1 cellular context compared by ENCODE assay signal in genomic region chr1:91500756-91501526, GRCh38.
TF ChIP-seq lines count a peak whose summit lies in the region.

Gene CDC7 (plus strand): TSS chr1:91500851. CDS start chr1:91501717, 866 bp downstream.

TF ChIP-seq in HepG2, 621 proteins besides CTCF, POLR2A, EP300 and RAD21 (continued from another document and continues in another):
- TF ChIP-seq ZFP90 (CRISPR knock-in tag; IDR thresholded peaks at IDR 0.05; ENCODE audit: borderline replicate concordance) (0 out of 2 replicates have a peak, but pooled peaks have one; percentile 14), CAMTA2 (CRISPR knock-in tag; IDR thresholded peaks at IDR 0.05; ENCODE audit: borderline replicate concordance) (peak; percentile 92; the same call in 1 of the 2 replicates), KDM5B (CRISPR knock-in tag; IDR thresholded peaks at IDR 0.05; ENCODE audit: borderline replicate concordance) (peak; percentile 81; the same call in 1 of the 2 replicates), ZNF260 (CRISPR knock-in tag; IDR thresholded peaks at IDR 0.05; ENCODE audit: borderline replicate concordance, low read depth) (no peak), ZFAT (CRISPR knock-in tag; conservative IDR thresholded peaks at IDR 0.05) (no peak), JUN (CRISPR knock-in tag; IDR thresholded peaks at IDR 0.05) (no peak), SUZ12 (IDR thresholded peaks at IDR 0.05; ENCODE audit: low read depth, low read length) (no peak), PAX8 (CRISPR knock-in tag; IDR thresholded peaks at IDR 0.05; ENCODE audit: borderline replicate concordance) (peak; percentile 24; the same call in 1 of the 2 replicates), GABPB1 (CRISPR knock-in tag; IDR thresholded peaks at IDR 0.05) (peak; percentile 62; the same call in 1 of the 2 replicates), ZNF331 (CRISPR knock-in tag; IDR thresholded peaks at IDR 0.05) (peak; percentile 39), KDM3A (CRISPR knock-in tag; IDR thresholded peaks at IDR 0.05; ENCODE audit: low read depth) (peak; percentile 55; the same call in 1 of the 2 replicates), PTBP1 (IDR thresholded peaks at IDR 0.05; ENCODE audit: low read depth, low read length, poor library complexity, severe bottlenecking) (peak; percentile 22), RBM22 (optimal IDR thresholded peaks at IDR 0.05; ENCODE audit: low read length) (no peak), ZNF598 (CRISPR knock-in tag; IDR thresholded peaks at IDR 0.05; ENCODE audit: borderline replicate concordance) (0 out of 2 replicates have a peak, but pooled peaks have one; percentile 36), ZNF354B (CRISPR knock-in tag; IDR thresholded peaks at IDR 0.05) (no peak), MIXL1 (CRISPR knock-in tag; IDR thresholded peaks at IDR 0.05) (0 out of 2 replicates have a peak, but pooled peaks have one; percentile 15), RFX1 (IDR thresholded peaks at IDR 0.05) (no peak), SP140L (CRISPR knock-in tag; IDR thresholded peaks at IDR 0.05; ENCODE audit: borderline replicate concordance) (0 out of 2 replicates have a peak, but pooled peaks have one; percentile 45), ZFX (CRISPR knock-in tag; IDR thresholded peaks at IDR 0.05; ENCODE audit: low read depth) (no peak; the same call in 1 of the 2 replicates), NR2F1 (CRISPR knock-in tag; IDR thresholded peaks at IDR 0.05) (no peak), ZNF776 (CRISPR knock-in tag; IDR thresholded peaks at IDR 0.05) (0 out of 2 replicates have a peak, but pooled peaks have one; percentile 65), SIN3A (IDR thresholded peaks at IDR 0.05; ENCODE audit: borderline replicate concordance, low read depth, low read length) (no peak), FLYWCH1 (CRISPR knock-in tag; IDR thresholded peaks at IDR 0.05) (no peak), IKZF4 (CRISPR knock-in tag; IDR thresholded peaks at IDR 0.05; ENCODE audit: borderline replicate concordance, low read depth, not compliant biosample characterization) (no peak), MXD4 (CRISPR knock-in tag; IDR thresholded peaks at IDR 0.05) (peak; percentile 35; the same call in 1 of the 2 replicates), TAF1 (CRISPR knock-in tag; IDR thresholded peaks at IDR 0.05) (peak; percentile 49), AHR (CRISPR knock-in tag; IDR thresholded peaks at IDR 0.05) (no peak), ZNF350 (CRISPR knock-in tag; IDR thresholded peaks at IDR 0.05; ENCODE audit: borderline replicate concordance, low read depth) (no peak; the same call in 1 of the 2 replicates), GATAD1 (CRISPR knock-in tag; IDR thresholded peaks at IDR 0.05) (peak; percentile 28), CBX5 (CRISPR knock-in tag; IDR thresholded peaks at IDR 0.05; ENCODE audit: borderline replicate concordance) (no peak), SALL1 (CRISPR knock-in tag; IDR thresholded peaks at IDR 0.05) (peak; percentile 77), SIX1 (CRISPR knock-in tag; IDR thresholded peaks at IDR 0.05; ENCODE audit: borderline replicate concordance) (0 out of 2 replicates have a peak, but pooled peaks have one; percentile 11), HMG20B (CRISPR knock-in tag; conservative IDR thresholded peaks at IDR 0.05) (no peak), ZNF75D (CRISPR knock-in tag; IDR thresholded peaks at IDR 0.05; ENCODE audit: borderline replicate concordance) (no peak), ASH2L (IDR thresholded peaks at IDR 0.05; ENCODE audit: insufficient read length, low read depth, low read length) (peak; percentile 79), ZNF768 (CRISPR knock-in tag; IDR thresholded peaks at IDR 0.05) (peak; percentile 30; the same call in 1 of the 2 replicates), ZFP36L1 (CRISPR knock-in tag; IDR thresholded peaks at IDR 0.05) (no peak), ZGPAT (CRISPR knock-in tag; IDR thresholded peaks at IDR 0.05) (peak; percentile 51; the same call in 1 of the 2 replicates), E2F1 (CRISPR knock-in tag; IDR thresholded peaks at IDR 0.05) (peak; percentile 93), TBX2 (CRISPR knock-in tag; IDR thresholded peaks at IDR 0.05; ENCODE audit: borderline replicate concordance) (peak; percentile 47; the same call in 1 of the 2 replicates), ZNF44 (CRISPR knock-in tag; IDR thresholded peaks at IDR 0.05) (no peak), XBP1 (CRISPR knock-in tag; IDR thresholded peaks at IDR 0.05) (0 out of 2 replicates have a peak, but pooled peaks have one; percentile 9), ZBTB3 (CRISPR knock-in tag; IDR thresholded peaks at IDR 0.05; ENCODE audit: borderline replicate concordance, low read depth) (0 out of 2 replicates have a peak, but pooled peaks have one; percentile 10), ZZZ3 (CRISPR knock-in tag; IDR thresholded peaks at IDR 0.05; ENCODE audit: borderline replicate concordance) (no peak; the same call in 1 of the 2 replicates), KLF11 (CRISPR knock-in tag; IDR thresholded peaks at IDR 0.05) (0 out of 2 replicates have a peak, but pooled peaks have one; percentile 28), GLI4 (CRISPR knock-in tag; IDR thresholded peaks at IDR 0.05; ENCODE audit: borderline replicate concordance) (no peak)
- TF ChIP-seq, protein P1, sequence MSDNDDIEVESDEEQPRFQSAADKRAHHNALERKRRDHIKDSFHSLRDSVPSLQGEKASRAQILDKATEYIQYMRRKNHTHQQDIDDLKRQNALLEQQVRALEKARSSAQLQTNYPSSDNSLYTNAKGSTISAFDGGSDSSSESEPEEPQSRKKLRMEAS (IDR thresholded peaks at IDR 0.05), result peak; percentile 80
- TF ChIP-seq, protein P2, sequence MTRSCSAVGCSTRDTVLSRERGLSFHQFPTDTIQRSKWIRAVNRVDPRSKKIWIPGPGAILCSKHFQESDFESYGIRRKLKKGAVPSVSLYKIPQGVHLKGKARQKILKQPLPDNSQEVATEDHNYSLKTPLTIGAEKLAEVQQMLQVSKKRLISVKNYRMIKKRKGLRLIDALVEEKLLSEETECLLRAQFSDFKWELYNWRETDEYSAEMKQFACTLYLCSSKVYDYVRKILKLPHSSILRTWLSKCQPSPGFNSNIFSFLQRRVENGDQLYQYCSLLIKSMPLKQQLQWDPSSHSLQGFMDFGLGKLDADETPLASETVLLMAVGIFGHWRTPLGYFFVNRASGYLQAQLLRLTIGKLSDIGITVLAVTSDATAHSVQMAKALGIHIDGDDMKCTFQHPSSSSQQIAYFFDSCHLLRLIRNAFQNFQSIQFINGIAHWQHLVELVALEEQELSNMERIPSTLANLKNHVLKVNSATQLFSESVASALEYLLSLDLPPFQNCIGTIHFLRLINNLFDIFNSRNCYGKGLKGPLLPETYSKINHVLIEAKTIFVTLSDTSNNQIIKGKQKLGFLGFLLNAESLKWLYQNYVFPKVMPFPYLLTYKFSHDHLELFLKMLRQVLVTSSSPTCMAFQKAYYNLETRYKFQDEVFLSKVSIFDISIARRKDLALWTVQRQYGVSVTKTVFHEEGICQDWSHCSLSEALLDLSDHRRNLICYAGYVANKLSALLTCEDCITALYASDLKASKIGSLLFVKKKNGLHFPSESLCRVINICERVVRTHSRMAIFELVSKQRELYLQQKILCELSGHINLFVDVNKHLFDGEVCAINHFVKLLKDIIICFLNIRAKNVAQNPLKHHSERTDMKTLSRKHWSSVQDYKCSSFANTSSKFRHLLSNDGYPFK (CRISPR knock-in tag; IDR thresholded peaks at IDR 0.05; ENCODE audit: borderline replicate concordance), result no peak
- TF ChIP-seq, protein P3, sequence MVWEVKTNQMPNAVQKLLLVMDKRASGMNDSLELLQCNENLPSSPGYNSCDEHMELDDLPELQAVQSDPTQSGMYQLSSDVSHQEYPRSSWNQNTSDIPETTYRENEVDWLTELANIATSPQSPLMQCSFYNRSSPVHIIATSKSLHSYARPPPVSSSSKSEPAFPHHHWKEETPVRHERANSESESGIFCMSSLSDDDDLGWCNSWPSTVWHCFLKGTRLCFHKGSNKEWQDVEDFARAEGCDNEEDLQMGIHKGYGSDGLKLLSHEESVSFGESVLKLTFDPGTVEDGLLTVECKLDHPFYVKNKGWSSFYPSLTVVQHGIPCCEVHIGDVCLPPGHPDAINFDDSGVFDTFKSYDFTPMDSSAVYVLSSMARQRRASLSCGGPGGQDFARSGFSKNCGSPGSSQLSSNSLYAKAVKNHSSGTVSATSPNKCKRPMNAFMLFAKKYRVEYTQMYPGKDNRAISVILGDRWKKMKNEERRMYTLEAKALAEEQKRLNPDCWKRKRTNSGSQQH (CRISPR knock-in tag; IDR thresholded peaks at IDR 0.05; ENCODE audit: low read depth), result peak; percentile 88
- TF ChIP-seq, protein P4, sequence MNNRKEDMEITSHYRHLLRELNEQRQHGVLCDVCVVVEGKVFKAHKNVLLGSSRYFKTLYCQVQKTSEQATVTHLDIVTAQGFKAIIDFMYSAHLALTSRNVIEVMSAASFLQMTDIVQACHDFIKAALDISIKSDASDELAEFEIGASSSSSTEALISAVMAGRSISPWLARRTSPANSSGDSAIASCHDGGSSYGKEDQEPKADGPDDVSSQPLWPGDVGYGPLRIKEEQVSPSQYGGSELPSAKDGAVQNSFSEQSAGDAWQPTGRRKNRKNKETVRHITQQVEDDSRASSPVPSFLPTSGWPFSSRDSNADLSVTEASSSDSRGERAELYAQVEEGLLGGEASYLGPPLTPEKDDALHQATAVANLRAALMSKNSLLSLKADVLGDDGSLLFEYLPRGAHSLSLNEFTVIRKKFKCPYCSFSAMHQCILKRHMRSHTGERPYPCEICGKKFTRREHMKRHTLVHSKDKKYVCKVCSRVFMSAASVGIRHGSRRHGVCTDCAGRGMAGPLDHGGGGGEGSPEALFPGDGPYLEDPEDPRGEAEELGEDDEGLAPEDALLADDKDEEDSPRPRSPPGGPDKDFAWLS (CRISPR knock-in tag; IDR thresholded peaks at IDR 0.05; ENCODE audit: borderline replicate concordance), result no peak
- TF ChIP-seq, protein P5, sequence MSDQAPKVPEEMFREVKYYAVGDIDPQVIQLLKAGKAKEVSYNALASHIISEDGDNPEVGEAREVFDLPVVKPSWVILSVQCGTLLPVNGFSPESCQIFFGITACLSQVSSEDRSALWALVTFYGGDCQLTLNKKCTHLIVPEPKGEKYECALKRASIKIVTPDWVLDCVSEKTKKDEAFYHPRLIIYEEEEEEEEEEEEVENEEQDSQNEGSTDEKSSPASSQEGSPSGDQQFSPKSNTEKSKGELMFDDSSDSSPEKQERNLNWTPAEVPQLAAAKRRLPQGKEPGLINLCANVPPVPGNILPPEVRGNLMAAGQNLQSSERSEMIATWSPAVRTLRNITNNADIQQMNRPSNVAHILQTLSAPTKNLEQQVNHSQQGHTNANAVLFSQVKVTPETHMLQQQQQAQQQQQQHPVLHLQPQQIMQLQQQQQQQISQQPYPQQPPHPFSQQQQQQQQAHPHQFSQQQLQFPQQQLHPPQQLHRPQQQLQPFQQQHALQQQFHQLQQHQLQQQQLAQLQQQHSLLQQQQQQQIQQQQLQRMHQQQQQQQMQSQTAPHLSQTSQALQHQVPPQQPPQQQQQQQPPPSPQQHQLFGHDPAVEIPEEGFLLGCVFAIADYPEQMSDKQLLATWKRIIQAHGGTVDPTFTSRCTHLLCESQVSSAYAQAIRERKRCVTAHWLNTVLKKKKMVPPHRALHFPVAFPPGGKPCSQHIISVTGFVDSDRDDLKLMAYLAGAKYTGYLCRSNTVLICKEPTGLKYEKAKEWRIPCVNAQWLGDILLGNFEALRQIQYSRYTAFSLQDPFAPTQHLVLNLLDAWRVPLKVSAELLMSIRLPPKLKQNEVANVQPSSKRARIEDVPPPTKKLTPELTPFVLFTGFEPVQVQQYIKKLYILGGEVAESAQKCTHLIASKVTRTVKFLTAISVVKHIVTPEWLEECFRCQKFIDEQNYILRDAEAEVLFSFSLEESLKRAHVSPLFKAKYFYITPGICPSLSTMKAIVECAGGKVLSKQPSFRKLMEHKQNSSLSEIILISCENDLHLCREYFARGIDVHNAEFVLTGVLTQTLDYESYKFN (CRISPR knock-in tag; conservative IDR thresholded peaks at IDR 0.05), result 0 out of 2 replicates have a peak, but pooled peaks have one; percentile 41
- TF ChIP-seq, protein P6, sequence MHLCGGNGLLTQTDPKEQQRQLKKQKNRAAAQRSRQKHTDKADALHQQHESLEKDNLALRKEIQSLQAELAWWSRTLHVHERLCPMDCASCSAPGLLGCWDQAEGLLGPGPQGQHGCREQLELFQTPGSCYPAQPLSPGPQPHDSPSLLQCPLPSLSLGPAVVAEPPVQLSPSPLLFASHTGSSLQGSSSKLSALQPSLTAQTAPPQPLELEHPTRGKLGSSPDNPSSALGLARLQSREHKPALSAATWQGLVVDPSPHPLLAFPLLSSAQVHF (CRISPR knock-in tag; IDR thresholded peaks at IDR 0.05), result 0 out of 2 replicates have a peak, but pooled peaks have one; percentile 38
- TF ChIP-seq, protein P7, sequence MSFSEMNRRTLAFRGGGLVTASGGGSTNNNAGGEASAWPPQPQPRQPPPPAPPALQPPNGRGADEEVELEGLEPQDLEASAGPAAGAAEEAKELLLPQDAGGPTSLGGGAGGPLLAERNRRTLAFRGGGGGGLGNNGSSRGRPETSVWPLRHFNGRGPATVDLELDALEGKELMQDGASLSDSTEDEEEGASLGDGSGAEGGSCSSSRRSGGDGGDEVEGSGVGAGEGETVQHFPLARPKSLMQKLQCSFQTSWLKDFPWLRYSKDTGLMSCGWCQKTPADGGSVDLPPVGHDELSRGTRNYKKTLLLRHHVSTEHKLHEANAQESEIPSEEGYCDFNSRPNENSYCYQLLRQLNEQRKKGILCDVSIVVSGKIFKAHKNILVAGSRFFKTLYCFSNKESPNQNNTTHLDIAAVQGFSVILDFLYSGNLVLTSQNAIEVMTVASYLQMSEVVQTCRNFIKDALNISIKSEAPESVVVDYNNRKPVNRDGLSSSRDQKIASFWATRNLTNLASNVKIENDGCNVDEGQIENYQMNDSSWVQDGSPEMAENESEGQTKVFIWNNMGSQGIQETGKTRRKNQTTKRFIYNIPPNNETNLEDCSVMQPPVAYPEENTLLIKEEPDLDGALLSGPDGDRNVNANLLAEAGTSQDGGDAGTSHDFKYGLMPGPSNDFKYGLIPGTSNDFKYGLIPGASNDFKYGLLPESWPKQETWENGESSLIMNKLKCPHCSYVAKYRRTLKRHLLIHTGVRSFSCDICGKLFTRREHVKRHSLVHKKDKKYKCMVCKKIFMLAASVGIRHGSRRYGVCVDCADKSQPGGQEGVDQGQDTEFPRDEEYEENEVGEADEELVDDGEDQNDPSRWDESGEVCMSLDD (CRISPR knock-in tag; IDR thresholded peaks at IDR 0.05; ENCODE audit: borderline replicate concordance), result 0 out of 2 replicates have a peak, but pooled peaks have one; percentile 14
